ENCODE assay signal across 22 cellular contexts in the genomic region with DNA sequence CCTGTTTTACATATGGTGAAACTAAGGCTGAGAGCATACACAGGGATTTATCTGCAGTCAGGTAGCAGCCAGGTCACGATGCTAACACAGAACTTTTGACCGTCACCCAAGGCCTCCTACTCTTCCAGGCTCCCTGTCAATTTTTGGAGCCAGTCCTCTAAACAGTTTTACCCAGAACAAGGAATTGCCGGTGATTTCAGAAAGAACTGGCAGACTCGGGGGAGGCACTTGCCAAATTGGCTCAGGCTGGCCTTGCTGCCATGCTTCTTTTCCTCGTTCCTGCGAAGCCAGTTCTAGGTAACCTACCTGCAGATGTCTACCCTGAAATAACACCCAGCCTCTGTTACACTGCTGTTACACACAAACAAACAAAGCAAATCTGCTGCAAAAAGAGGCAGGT. TPM values are rescaled to one million over a fixed set of nuclear protein-coding genes. Genes with fewer than 3 reads are reported as not detected.
"Had no signal": no experiment of that assay in that cellular context is flagged by ENCODE, and none has a peak within 500 bp of the region (broad histone marks: within the 10 kb centered on the region; RNA-seq: fewer than 3 reads in every experiment).

No MANE protein-coding gene starts in this region.

- H3K9me3 ChIP-seq: SJSA1 had no signal

- DNase-seq: IMR-90, Karpas-422, KG1, MM.1S, NCI-H1092 treated with DMSO at 0.1 percent for 48 hours, NCI-H1436 treated with DMSO at 0.1 percent for 48 hours, NCI-H1694, NCI-H187 treated with DMSO at 0.1 percent for 48 hours, NCI-H2029 treated with DMSO at 0.1 percent for 48 hours, NCI-H2171 treated with DMSO at 0.1 percent for 48 hours, NCI-H510A, NCI-H524 treated with DMSO at 0.1 percent for 48 hours, NCI-H69, NCI-H774, Right ventricle myocardium superior, RPMI8226, SIG-M5, SW 1271, T-cell had no signal

- H3K4me3 ChIP-seq: SJSA1, SK-N-MC had no signal

- H3K4me1 ChIP-seq: SJSA1 had no signal

- H3K27me3 ChIP-seq: SJSA1 had no signal

- H3K36me3 ChIP-seq: SJSA1 had no signal

- ATAC-seq: HepG2, T-cell had no signal

- H3K27ac ChIP-seq: SJSA1, SK-N-MC had no signal

RNA-seq across cellular contexts. Expression of gene GRIA1, which starts 21.2 kb away (rescaled TPM):
- total RNA-seq: HepG2, SJSA1, T-cell had no signal
- polyA plus RNA-seq: HepG2 had no signal
